Comparison of ENCODE assay signal across 1 cellular context in the genomic region with DNA sequence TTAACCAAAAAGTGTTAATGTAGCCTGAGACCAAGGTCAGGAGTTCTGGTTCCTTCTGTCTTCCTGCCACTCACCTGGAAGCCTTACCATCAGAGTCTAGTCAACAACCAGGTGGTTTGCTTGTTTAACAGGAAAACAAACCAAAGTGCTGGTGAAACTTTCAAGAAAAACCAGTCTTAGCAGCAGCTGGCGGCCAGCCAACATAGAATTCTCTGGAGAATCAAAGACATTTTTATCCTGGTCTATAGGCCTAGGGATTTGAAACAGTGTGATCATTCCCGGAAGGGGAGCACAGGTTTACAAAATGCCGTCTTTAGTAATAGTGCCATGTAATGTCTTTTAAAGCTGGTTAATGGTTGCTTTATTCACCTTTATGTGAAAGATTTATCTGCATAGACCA.
TF ChIP-seq lines count a peak whose summit lies in the region.

No MANE protein-coding gene starts in this region.

TF ChIP-seq in GM23338, 12 proteins besides CTCF, POLR2A, EP300 and RAD21 (continued from another document):
- no peak for TF ChIP-seq ZNF462 (CRISPR knock-in tag; IDR thresholded peaks at IDR 0.05)
- TF ChIP-seq ZNF331 (CRISPR knock-in tag; IDR thresholded peaks at IDR 0.05; ENCODE audit: low read depth): no peak
- TF ChIP-seq ETS1 (IDR thresholded peaks at IDR 0.05): no peak
- no peak for TF ChIP-seq EZH2 (IDR thresholded peaks at IDR 0.05; ENCODE audit: low read depth, unreplicated experiment)
